ENCODE assay signal across 14 cellular contexts in the genomic region with DNA sequence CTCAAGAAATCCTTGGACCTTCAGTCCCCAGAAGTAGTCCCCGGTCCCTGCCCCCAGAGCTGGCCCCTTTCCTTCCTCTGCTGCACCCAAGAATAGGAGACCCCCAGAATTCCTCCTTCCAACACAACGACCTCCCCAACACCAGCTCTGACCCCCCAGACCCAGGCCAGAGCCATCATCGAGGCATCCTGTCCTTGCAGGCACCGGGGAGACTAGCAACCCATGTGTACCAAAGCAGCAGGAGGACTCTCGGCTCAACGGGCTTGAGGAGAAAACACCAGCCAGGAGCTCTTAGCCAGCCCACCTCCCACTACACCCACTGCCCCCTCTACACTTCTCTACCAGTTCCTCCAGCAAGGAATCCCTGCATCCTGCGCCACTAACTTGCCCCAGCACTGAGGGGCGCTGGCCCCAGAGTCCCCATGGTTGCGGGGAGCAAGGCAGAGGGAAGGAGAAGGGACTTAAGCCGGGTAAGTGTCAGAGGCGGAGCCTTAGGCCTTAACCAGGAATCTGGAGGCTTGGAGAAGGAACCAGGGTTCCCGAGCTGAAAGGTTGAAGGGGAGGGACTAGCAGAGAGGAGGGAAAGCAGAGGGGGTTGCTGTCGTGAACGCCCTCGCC. TPM values are rescaled to one million over a fixed set of nuclear protein-coding genes. Genes with fewer than 3 reads are reported as not detected.
DNase-seq lines count a peak whose midpoint lies in the region; ATAC-seq, FAIRE-seq and TF ChIP-seq lines count a peak whose summit lies in the region.
"Had no signal": no experiment of that assay in that cellular context is flagged by ENCODE, and none has a peak within 500 bp of the region (broad histone marks: within the 10 kb centered on the region; RNA-seq: fewer than 3 reads in every experiment).

No MANE protein-coding gene starts in this region.

- ATAC-seq in lower lobe of right lung: peak; percentile 4 to 23
- no peak for ATAC-seq in GM21825 (IDR thresholded peaks at IDR 0.05; ENCODE audit: unreplicated experiment)

- H3K27me3 ChIP-seq in HUES6 (ENCODE audit: control insufficient read depth, insufficient read depth, low read length) (peaks cover 81% of the 10 kb centered on the region), bronchial epithelial cell (ENCODE audit: control insufficient read depth, insufficient read depth, low read length) (peaks cover 33% of the 10 kb centered on the region), lower lobe of right lung (ENCODE audit: low read depth) (peaks cover 45% of the 10 kb centered on the region), smooth muscle cell (ENCODE audit: low read depth) (peaks cover 66% of the 10 kb centered on the region), ascending aorta (peaks cover 11% of the 10 kb centered on the region)

- peak; percentile 40 for FAIRE-seq in bronchial epithelial cell (lab: Jason Lieb, UNC)

- H3F3A ChIP-seq in smooth muscle cell (ENCODE audit: low read depth): peaks cover 12% of the 10 kb centered on the region

- H3K79me2 ChIP-seq in smooth muscle cell (ENCODE audit: low read depth): no peaks in the 10 kb centered on the region

- no peak overlapping the region for H3K4me3 Mint-ChIP-seq in HFFc6
- H3K4me3 Mint-ChIP-seq: activated CD4-positive, alpha-beta T cell treated with anti-CD3 and anti-CD28 coated beads, Interleukin-2, amount 10 ng/mL, durations not matched to agents 24 days and 14 days had no signal

- H3K4me1 ChIP-seq in HUES6 (ENCODE audit: control insufficient read depth, insufficient read depth, low read length): peaks cover 11% of the 10 kb centered on the region; the same call in 1 of the 2 replicates
- peaks cover 40% of the 10 kb centered on the region for H3K4me1 ChIP-seq in lower lobe of right lung
- H3K4me1 ChIP-seq in smooth muscle cell (ENCODE audit: low read depth): peaks cover 8% of the 10 kb centered on the region
- H3K4me1 ChIP-seq in ascending aorta: peaks cover 6 to 16% of the 10 kb centered on the region in 2 donors

- H3K4me3 ChIP-seq in HUES6 (ENCODE audit: low read depth, low read length): peak overlapping the region; percentile 61
- H3K4me3 ChIP-seq in bronchial epithelial cell (ENCODE audit: low read depth, low read length): no peak overlapping the region
- peak overlapping the region; percentile 36 for H3K4me3 ChIP-seq in lower lobe of right lung
- H3K4me3 ChIP-seq in smooth muscle cell: peak overlapping the region; percentile 41
- H3K4me3 ChIP-seq in ascending aorta: no peak overlapping the region

- no peak for TF ChIP-seq CTCF in bronchial epithelial cell (IDR thresholded peaks at IDR 0.05; ENCODE audit: insufficient read depth, low read length, severe bottlenecking)
- no peak for TF ChIP-seq CTCF in lower lobe of right lung (IDR thresholded peaks at IDR 0.05)
- no peak for TF ChIP-seq CTCF in smooth muscle cell (IDR thresholded peaks at IDR 0.05; ENCODE audit: borderline replicate concordance, insufficient read depth, poor library complexity, severe bottlenecking)
- no peak for TF ChIP-seq CTCF in ascending aorta (IDR thresholded peaks at IDR 0.05)
- no peak for TF ChIP-seq CTCF in HFFc6 (IDR thresholded peaks at IDR 0.05)

- no peak overlapping the region for H3K27ac Mint-ChIP-seq in HFFc6
- H3K27ac Mint-ChIP-seq: activated CD4-positive, alpha-beta T cell treated with anti-CD3 and anti-CD28 coated beads, Interleukin-2, amount 10 ng/mL, durations not matched to agents 24 days and 14 days had no signal

- H3K36me3 Mint-ChIP-seq in HFFc6 (ENCODE audit: low read depth): no peaks in the 10 kb centered on the region

- no peaks in the 10 kb centered on the region for H3K9me3 Mint-ChIP-seq in HFFc6
- H3K9me3 Mint-ChIP-seq: activated CD4-positive, alpha-beta T cell treated with anti-CD3 and anti-CD28 coated beads, Interleukin-2, amount 10 ng/mL, durations not matched to agents 24 days and 14 days had no signal

- no peak overlapping the region for H2AFZ ChIP-seq in smooth muscle cell (ENCODE audit: low read depth)

- peaks cover 60% of the 10 kb centered on the region for H4K20me1 ChIP-seq in smooth muscle cell (ENCODE audit: low read depth)

- 41% methylated on average over 15 of the region's 15 CpGs for WGBS in smooth muscle cell (ENCODE audit: low lambda C conversion rate)

- H3K9me3 ChIP-seq in HUES6 (ENCODE audit: control insufficient read depth, insufficient read depth, low read depth, low read length) (no peaks in the 10 kb centered on the region), lower lobe of right lung (no peaks in the 10 kb centered on the region), smooth muscle cell (replicated peaks; ENCODE audit: low read depth) (no peaks in the 10 kb centered on the region), ascending aorta (no peaks in the 10 kb centered on the region)

- peak overlapping the region; percentile 85 for H3K4me2 ChIP-seq in smooth muscle cell

- no peaks in the 10 kb centered on the region for H3K36me3 ChIP-seq in HUES6 (ENCODE audit: control insufficient read depth, insufficient read depth, low read length)
- H3K36me3 ChIP-seq in bronchial epithelial cell (ENCODE audit: control insufficient read depth, insufficient read depth, low read length): no peaks in the 10 kb centered on the region
- H3K36me3 ChIP-seq in lower lobe of right lung: no peaks in the 10 kb centered on the region
- H3K36me3 ChIP-seq in smooth muscle cell (ENCODE audit: low read depth): no peaks in the 10 kb centered on the region
- H3K36me3 ChIP-seq in ascending aorta: no peaks in the 10 kb centered on the region

- H3K9ac ChIP-seq in HUES6 (ENCODE audit: low read length) (no peak overlapping the region), smooth muscle cell (ENCODE audit: low read depth) (no peak overlapping the region)

- peaks cover 16% of the 10 kb centered on the region for H3K27me3 Mint-ChIP-seq in HFFc6 (ENCODE audit: insufficient read depth)

- H3K4me1 Mint-ChIP-seq in HFFc6 (ENCODE audit: low read depth): no peaks in the 10 kb centered on the region

- no peak overlapping the region for H3K27ac ChIP-seq in HUES6 (ENCODE audit: low read depth, low read length)
- no peak overlapping the region for H3K27ac ChIP-seq in lower lobe of right lung
- H3K27ac ChIP-seq in smooth muscle cell (ENCODE audit: low read depth): no peak overlapping the region
- no peak overlapping the region for H3K27ac ChIP-seq in ascending aorta

- intact Hi-C loops in lower lobe of right lung (cut with DNase I) (no loop called here), ascending aorta (cut with DNase I) (no loop called here)

- DNase-seq in bronchial epithelial cell (ENCODE audit: low read depth): no peak
- DNase-seq in lower lobe of right lung: no peak
- no peak for DNase-seq in smooth muscle cell (lab: John Stamatoyannopoulos, UW; ENCODE audit: unreplicated experiment)
- DNase-seq in ascending aorta (ENCODE audit: low spot score in 2 of 2): no peak
- DNase-seq in HFFc6: no peak
- no peak for DNase-seq in islet precursor cell
- DNase-seq: activated CD4-positive, alpha-beta T cell treated with anti-CD3 and anti-CD28 coated beads, Interleukin-2, amount 10 ng/mL, durations not matched to agents 24 days and 14 days; activated gamma-delta T cell treated with Interleukin-2 at 50 U/mL for 16 hours; COR-L47; NCI-H2081; stimulated activated naive CD4-positive, alpha-beta T cell; SW 1271 had no signal

RNA-seq across cellular contexts. Expression of a gene that starts 3.9 kb away (rescaled TPM):
- total RNA-seq in bronchial epithelial cell (under 0.01 and 0.13 TPM in 2 replicates), lower lobe of right lung (2.5 TPM), smooth muscle cell (7.4 and 7.5 TPM in 2 replicates), ascending aorta (1.4 TPM)
- polyA plus RNA-seq in smooth muscle cell: 3.1 and 4.4 TPM in 2 replicates
- not detected for total RNA-seq in HFFc6 (2021; fragmentation: NEBNext Ultra II Directional; extraction: Animal tissue kit (Norgen Biotek cat#: 25700))
- total RNA-seq: activated CD4-positive, alpha-beta T cell treated with anti-CD3 and anti-CD28 coated beads, Interleukin-2, amount 10 ng/mL, durations not matched to agents 24 days and 14 days had no signal

Comparison
In these comparisons a context has a peak if more than half of its experiments do, and no peak if none do; other contexts are left out.
1. H3K4me3 ChIP-seq: peak in HUES6 (single experiment), lower lobe of right lung (single experiment) and smooth muscle cell (single experiment); none in bronchial epithelial cell (single experiment) and ascending aorta (0 of 2).